ENCODE assay signal across 22 cellular contexts in the genomic region with DNA sequence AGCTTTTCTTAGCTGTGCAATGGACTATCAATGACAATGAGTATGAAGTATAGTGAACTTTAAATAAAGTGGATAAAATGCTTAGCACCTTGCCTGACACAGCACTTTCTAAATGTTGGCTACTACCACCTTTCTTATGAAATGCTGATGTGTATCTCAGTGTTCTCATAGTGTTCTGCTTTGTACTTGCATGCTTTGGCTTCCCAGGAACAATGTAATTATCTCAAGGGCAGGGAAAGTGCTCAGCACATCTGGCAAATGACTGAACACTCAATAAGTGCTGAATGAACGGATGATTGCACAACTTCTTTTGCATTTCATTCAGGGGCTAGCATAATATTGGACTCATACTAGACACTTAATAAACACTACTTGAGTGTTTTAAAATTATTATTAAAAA. TPM values are rescaled to one million over a fixed set of nuclear protein-coding genes. Genes with fewer than 3 reads are reported as not detected.
A peak's percentile ranks its signal among the peaks of the same experiment; 100 is the strongest.
DNase-seq lines count a peak whose midpoint lies in the region; ATAC-seq and TF ChIP-seq lines count a peak whose summit lies in the region.
"Had no signal": no experiment of that assay in that cellular context is flagged by ENCODE, and none has a peak within 500 bp of the region (broad histone marks: within the 10 kb centered on the region; RNA-seq: fewer than 3 reads in every experiment).

No MANE protein-coding gene starts in this region.

- H3K4me3 Mint-ChIP-seq in mesothelial cell of epicardium = no peak overlapping the region
- H3K4me3 Mint-ChIP-seq: activated naive CD4-positive, alpha-beta T cell treated with anti-CD3 and anti-CD28 coated beads for 36 hours; dendritic cell treated with granulocyte-macrophage colony-stimulating factor and Interleukin-4, amounts not matched to agents 40 ng/mL and 50 ng/mL, for 4 days; immature natural killer cell; memory B cell; natural killer cell; T-cell had no signal

- DNase-seq in DMS79 treated with DMSO at 0.1 percent for 48 hours (lab: John Stamatoyannopoulos, UW) = peak; percentile 20
- peak; percentile 16 for DNase-seq in HFF-Myc (ENCODE audit: extremely low read depth, low read depth)
- DNase-seq in choroid plexus epithelial cell (ENCODE audit: low read depth) = peak; percentile 81
- no peak for DNase-seq in left lung
- no peak for DNase-seq in mesothelial cell of epicardium (ENCODE audit: low spot score in 2 of 2, unreplicated experiment in 2 of 2)
- DNase-seq in AML-193 (lab: John Stamatoyannopoulos, UW) = no peak
- DNase-seq: activated CD4-positive, alpha-beta T cell treated with anti-CD3 and anti-CD28 coated beads, Interleukin-2, amount 50 U/mL, for 4 hours; activated naive CD4-positive, alpha-beta T cell treated with anti-CD3 and anti-CD28 coated beads for 36 hours; heart right ventricle; immature natural killer cell; natural killer cell; NCI-H1436 treated with DMSO at 0.1 percent for 48 hours; NCI-H226; small intestine; stimulated activated CD8-positive, alpha-beta memory T cell treated with anti-CD3 and anti-CD28 coated beads, Interleukin-4, amount 100 ng/mL, for 48 hours; T-cell had no signal

- no peaks in the 10 kb centered on the region for H3K9me3 Mint-ChIP-seq in mesothelial cell of epicardium
- H3K9me3 Mint-ChIP-seq: immature natural killer cell, memory B cell, natural killer cell, T-cell had no signal

- H3K4me1 Mint-ChIP-seq in mesothelial cell of epicardium = no peaks in the 10 kb centered on the region
- H3K4me1 Mint-ChIP-seq: memory B cell, natural killer cell had no signal

- H3K27me3 Mint-ChIP-seq in mesothelial cell of epicardium (ENCODE audit: low read depth) = no peaks in the 10 kb centered on the region
- H3K27me3 Mint-ChIP-seq: dendritic cell treated with granulocyte-macrophage colony-stimulating factor and Interleukin-4, amounts not matched to agents 40 ng/mL and 50 ng/mL, for 4 days; memory B cell had no signal

- H3K36me3 Mint-ChIP-seq in mesothelial cell of epicardium = no peaks in the 10 kb centered on the region
- H3K36me3 Mint-ChIP-seq: memory B cell, natural killer cell, T-cell had no signal

- no peaks in the 10 kb centered on the region for H3K27me3 ChIP-seq in left lung
- H3K27me3 ChIP-seq: BLaER1 treated with 17β-estradiol and CSF1 and Interleukin-3, amounts not matched to agents 10 nM and 100 nM; suprapubic skin had no signal

- ATAC-seq in left lung = peak; percentile 49
- ATAC-seq in HG02798 (IDR thresholded peaks at IDR 0.05; ENCODE audit: poor library complexity, unreplicated experiment) = no peak
- ATAC-seq: natural killer cell, T-cell had no signal

- H3K27ac Mint-ChIP-seq in mesothelial cell of epicardium = no peak overlapping the region
- H3K27ac Mint-ChIP-seq: activated naive CD4-positive, alpha-beta T cell treated with anti-CD3 and anti-CD28 coated beads for 36 hours; dendritic cell treated with granulocyte-macrophage colony-stimulating factor and Interleukin-4, amounts not matched to agents 40 ng/mL and 50 ng/mL, for 4 days; immature natural killer cell; memory B cell; natural killer cell; T-cell had no signal

- no peaks in the 10 kb centered on the region for H3K4me1 ChIP-seq in left lung
- H3K4me1 ChIP-seq: BLaER1 treated with 17β-estradiol and CSF1 and Interleukin-3, amounts not matched to agents 10 nM and 100 nM; heart right ventricle had no signal

- no peak overlapping the region for H3K27ac ChIP-seq in left lung
- H3K27ac ChIP-seq: BLaER1 treated with 17β-estradiol and CSF1 and Interleukin-3, amounts not matched to agents 10 nM and 100 nM; heart right ventricle; suprapubic skin had no signal

- intact Hi-C loops in left lung (cut with DNase I) = no loop called here

- H3K4me3 ChIP-seq in HFF-Myc (replicated peaks; ENCODE audit: low read depth, low read length) (no peak overlapping the region), choroid plexus epithelial cell (ENCODE audit: low read depth, low read length) (no peak overlapping the region), left lung (no peak overlapping the region)
- H3K4me3 ChIP-seq: BLaER1 treated with 17β-estradiol and CSF1 and Interleukin-3, amounts not matched to agents 10 nM and 100 nM; heart right ventricle; suprapubic skin had no signal

- H3K36me3 ChIP-seq in left lung = no peaks in the 10 kb centered on the region
- H3K36me3 ChIP-seq: BLaER1 treated with 17β-estradiol and CSF1 and Interleukin-3, amounts not matched to agents 10 nM and 100 nM; heart right ventricle; suprapubic skin had no signal

- H3K9me3 ChIP-seq in left lung = no peaks in the 10 kb centered on the region
- H3K9me3 ChIP-seq: heart right ventricle, suprapubic skin had no signal

- TF ChIP-seq CTCF in HFF-Myc (IDR thresholded peaks at IDR 0.05; ENCODE audit: low read depth, low read length, missing control alignments) = no peak
- no peak for TF ChIP-seq CTCF in choroid plexus epithelial cell (conservative IDR thresholded peaks at IDR 0.05; ENCODE audit: low read depth, low read length)
- TF ChIP-seq CTCF in left lung (IDR thresholded peaks at IDR 0.05) = no peak
- no peak for TF ChIP-seq CTCF in mesothelial cell of epicardium (IDR thresholded peaks at IDR 0.05; ENCODE audit: unreplicated experiment)

RNA-seq across cellular contexts. Expression of a gene that starts 28.2 kb away (rescaled TPM):
- total RNA-seq in left lung (not detected), mesothelial cell of epicardium (not detected in 3 replicates)
- total RNA-seq: activated naive CD4-positive, alpha-beta T cell treated with anti-CD3 and anti-CD28 coated beads for 36 hours; endothelial cell of umbilical vein; heart right ventricle; natural killer cell; suprapubic skin; T-cell had no signal

Comparison
In these comparisons a context has a peak if more than half of its experiments do, and no peak if none do; other contexts are left out.
1. DNase-seq: peak in DMS79 treated with DMSO at 0.1 percent for 48 hours (single experiment), HFF-Myc (single experiment) and choroid plexus epithelial cell (single experiment); none in left lung (0 of 2), mesothelial cell of epicardium (0 of 2) and AML-193 (0 of 2).